15 cellular contexts compared by ENCODE assay signal in the genomic region with DNA sequence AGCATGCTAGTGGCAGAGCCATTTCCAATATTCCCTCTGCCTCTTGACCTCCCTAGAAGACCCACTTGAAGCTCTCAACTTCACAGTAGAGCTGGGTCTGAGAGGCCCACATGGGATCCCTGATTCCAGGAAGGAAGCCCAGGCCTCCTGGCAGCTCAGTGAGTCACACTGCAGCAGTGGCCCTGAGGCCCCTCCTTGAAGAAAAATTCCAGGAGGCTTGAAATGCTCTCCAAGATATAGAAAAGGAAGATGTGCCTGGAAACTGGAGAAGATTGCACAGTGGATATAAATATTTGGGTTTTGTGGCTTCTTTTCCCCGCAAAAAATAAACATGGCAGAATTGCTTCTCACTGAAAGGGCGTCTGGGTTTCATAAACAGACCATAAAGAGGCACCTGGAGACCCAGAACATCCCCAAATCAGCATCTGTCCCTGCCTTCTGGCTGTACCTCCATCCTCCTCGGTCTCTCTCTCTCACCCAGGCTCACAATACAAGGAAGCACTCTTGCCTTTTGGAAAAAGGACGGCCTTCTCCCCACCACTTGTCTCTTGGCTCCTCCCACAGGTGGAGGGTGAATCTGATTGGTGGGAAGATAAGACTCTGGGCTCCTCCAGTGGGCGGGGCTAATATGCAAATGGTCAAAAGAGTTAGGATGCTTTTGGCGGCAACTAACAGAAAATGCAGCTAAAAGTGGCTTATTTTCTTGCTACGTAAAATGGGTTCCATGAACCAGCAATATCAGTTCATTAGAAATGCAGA.
DNase-seq lines count a peak whose midpoint lies in the region; ATAC-seq and TF ChIP-seq lines count a peak whose summit lies in the region.
"Had no signal": no experiment of that assay in that cellular context is flagged by ENCODE, and none has a peak within 500 bp of the region (broad histone marks: within the 10 kb centered on the region; RNA-seq: fewer than 3 reads in every experiment).

No MANE protein-coding gene starts in this region.

- no peaks in the 10 kb centered on the region for H3K36me3 ChIP-seq in H7 (replicated peaks; ENCODE audit: control insufficient read depth, insufficient read depth, low read length)
- H3K36me3 ChIP-seq: uterus had no signal

- no peak for TF ChIP-seq CTCF in AG09319 (IDR thresholded peaks at IDR 0.05; ENCODE audit: low read depth, low read length)

- in situ Hi-C loops in SK-MEL-5 (cut with HindIII; ENCODE audit: low pct_unique_long_range_greater_than_20kb, low sequenced_read_pairs) = no loop called here

- no peaks in the 10 kb centered on the region for H3K36me3 Mint-ChIP-seq in activated CD4-positive, alpha-beta T cell treated with anti-CD3 and anti-CD28 coated beads for 36 hours (ENCODE audit: low read depth)
- H3K36me3 Mint-ChIP-seq: natural killer cell treated with Interleukin-12 subunit alpha and Interleukin-12 subunit beta and Interleukin-15 and Interleukin-18, amount 100 ng/mL, for 72 hours had no signal

- CTCF ChIA-PET in activated CD4-positive, alpha-beta T cell treated with anti-CD3 and anti-CD28 coated beads for 36 hours (lab: Charles Lee) = no interaction called here

- no peaks in the 10 kb centered on the region; the same call in 1 of the 2 replicates for H3K27me3 ChIP-seq in H7 (ENCODE audit: control insufficient read depth, insufficient read depth, low read length)
- H3K27me3 ChIP-seq: uterus had no signal

- H3K4me3 ChIP-seq in H7 (ENCODE audit: insufficient read depth, low read depth, low read length) = no peak overlapping the region
- H3K4me3 ChIP-seq: uterus had no signal

- H3K27ac Mint-ChIP-seq in activated CD4-positive, alpha-beta T cell treated with anti-CD3 and anti-CD28 coated beads for 36 hours = no peak overlapping the region
- H3K27ac Mint-ChIP-seq: activated CD4-positive, alpha-beta T cell treated with anti-CD3 and anti-CD28 coated beads, Interleukin-2, amount 10 ng/mL, durations not matched to agents 24 days and 14 days; activated T-helper 2 cell treated with anti-CD3 and anti-CD28 coated beads, Interferon-gamma antibody, Interleukin-2, Interleukin-4, amounts not matched to agents 10 μg/mL and 5 μg/mL and 100 μg/mL, durations not matched to agents 14 hours and 24 hours and 36 hours; natural killer cell treated with Interleukin-12 subunit alpha and Interleukin-12 subunit beta and Interleukin-15 and Interleukin-18, amount 100 ng/mL, for 72 hours had no signal

- peak; percentile 14 for DNase-seq in AG09319 (ENCODE audit: extremely low read depth, low read depth)
- peak; percentile 74 for DNase-seq in H7
- peak; percentile 55 for DNase-seq in SK-MEL-5 (ENCODE audit: low read depth, low spot score)
- peak; percentile 53 for DNase-seq in iPS-NIHi7 (ENCODE audit: extremely low spot score)
- no peak for DNase-seq in epidermal melanocyte (ENCODE audit: insufficient read length, low spot score)
- DNase-seq in activated CD4-positive, alpha-beta T cell treated with anti-CD3 and anti-CD28 coated beads for 36 hours = no peak
- DNase-seq in COLO829 (ENCODE audit: low spot score) = no peak
- DNase-seq: activated CD4-positive, alpha-beta T cell treated with anti-CD3 and anti-CD28 coated beads, Interleukin-2, amount 10 ng/mL, durations not matched to agents 24 days and 14 days; MV-4-11; NCI-H774; small intestine; uterus had no signal

- intact Hi-C loops in activated CD4-positive, alpha-beta T cell treated with anti-CD3 and anti-CD28 coated beads for 36 hours (cut with DNase I, micrococcal nuclease) = no loop called here

- H3K27me3 Mint-ChIP-seq in activated CD4-positive, alpha-beta T cell treated with anti-CD3 and anti-CD28 coated beads for 36 hours = peaks cover 4% of the 10 kb centered on the region

- no peaks in the 10 kb centered on the region for H3K4me1 Mint-ChIP-seq in activated CD4-positive, alpha-beta T cell treated with anti-CD3 and anti-CD28 coated beads for 36 hours
- H3K4me1 Mint-ChIP-seq: activated CD4-positive, alpha-beta T cell treated with anti-CD3 and anti-CD28 coated beads, Interleukin-2, amount 10 ng/mL, durations not matched to agents 24 days and 14 days had no signal

- POLR2A ChIA-PET in activated CD4-positive, alpha-beta T cell treated with anti-CD3 and anti-CD28 coated beads for 36 hours (lab: Charles Lee) = no interaction called here

- no peaks in the 10 kb centered on the region for H3K9me3 Mint-ChIP-seq in activated CD4-positive, alpha-beta T cell treated with anti-CD3 and anti-CD28 coated beads for 36 hours (ENCODE audit: low read depth)
- H3K9me3 Mint-ChIP-seq: activated CD4-positive, alpha-beta T cell treated with anti-CD3 and anti-CD28 coated beads, Interleukin-2, amount 10 ng/mL, durations not matched to agents 24 days and 14 days; activated T-helper 2 cell treated with anti-CD3 and anti-CD28 coated beads, Interferon-gamma antibody, Interleukin-2, Interleukin-4, amounts not matched to agents 10 μg/mL and 5 μg/mL and 100 μg/mL, durations not matched to agents 14 hours and 24 hours and 36 hours; natural killer cell treated with Interleukin-12 subunit alpha and Interleukin-12 subunit beta and Interleukin-15 and Interleukin-18, amount 100 ng/mL, for 72 hours had no signal

- no peak for ATAC-seq in activated CD4-positive, alpha-beta T cell treated with anti-CD3 and anti-CD28 coated beads for 36 hours
- no peak for ATAC-seq in HG03025 (IDR thresholded peaks at IDR 0.05; ENCODE audit: low FRiP score, unreplicated experiment)
- ATAC-seq: natural killer cell treated with Interleukin-12 subunit alpha and Interleukin-12 subunit beta and Interleukin-15 and Interleukin-18, amount 100 ng/mL, for 72 hours had no signal

- no peak overlapping the region for H3K4me3 Mint-ChIP-seq in activated CD4-positive, alpha-beta T cell treated with anti-CD3 and anti-CD28 coated beads for 36 hours
- H3K4me3 Mint-ChIP-seq: activated CD4-positive, alpha-beta T cell treated with anti-CD3 and anti-CD28 coated beads, Interleukin-2, amount 10 ng/mL, durations not matched to agents 24 days and 14 days; natural killer cell treated with Interleukin-12 subunit alpha and Interleukin-12 subunit beta and Interleukin-15 and Interleukin-18, amount 100 ng/mL, for 72 hours had no signal

Comparison
In these comparisons a context has a peak if more than half of its experiments do, and no peak if none do; other contexts are left out.
1. DNase-seq: peak in AG09319 (single experiment), H7 (single experiment), SK-MEL-5 (single experiment) and iPS-NIHi7 (single experiment); none in epidermal melanocyte (single experiment), activated CD4-positive, alpha-beta T cell treated with anti-CD3 and anti-CD28 coated beads for 36 hours (single experiment) and COLO829 (single experiment).